Comparison of ENCODE assay signal across 9 cellular contexts in the genomic region with DNA sequence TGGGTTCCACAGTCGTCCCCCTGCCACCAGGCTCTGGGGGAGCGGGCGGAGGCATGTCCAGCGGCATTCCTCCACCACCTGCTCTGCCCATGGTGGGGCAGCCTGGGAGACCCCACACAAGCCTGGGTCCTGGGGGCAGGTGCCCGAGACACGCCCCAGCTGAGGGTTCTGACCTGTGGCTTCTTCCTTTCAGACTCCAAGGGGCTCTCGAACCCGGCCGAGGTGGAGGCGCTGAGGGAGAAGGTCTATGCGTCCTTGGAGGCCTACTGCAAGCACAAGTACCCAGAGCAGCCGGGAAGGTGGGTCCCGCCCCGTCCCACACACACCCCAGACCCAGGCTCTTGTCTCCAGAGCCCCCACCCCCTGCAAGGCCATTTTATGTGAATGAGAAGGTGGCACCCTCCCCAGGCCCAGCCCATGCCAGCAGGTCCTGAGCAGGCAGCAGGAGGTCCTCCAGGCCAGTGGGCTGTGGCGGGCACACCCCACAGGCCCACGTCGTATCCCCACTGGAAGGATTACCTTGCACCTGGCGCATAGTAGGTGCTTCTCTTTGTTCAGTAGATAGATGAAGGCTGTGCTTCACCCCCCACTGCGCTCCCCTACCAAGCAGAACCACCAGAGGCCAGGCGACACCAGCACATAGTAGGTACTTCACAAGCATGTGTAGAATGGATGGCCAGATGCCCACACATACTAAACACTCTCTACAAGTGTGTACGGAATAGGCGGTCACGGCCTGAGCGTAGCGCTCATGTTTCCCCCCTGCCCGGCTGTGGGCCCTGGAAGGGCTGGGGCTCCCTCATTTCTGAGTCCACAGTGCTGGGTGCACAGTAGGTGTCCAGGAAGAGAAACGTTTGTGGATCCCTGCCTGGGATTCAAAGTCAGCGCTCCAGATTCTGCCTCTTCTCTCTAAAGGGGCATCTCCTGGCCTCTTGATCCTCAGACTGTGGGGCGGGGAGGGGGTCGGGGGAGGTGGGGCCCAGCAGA.
DNase-seq lines count a peak whose midpoint lies in the region; ATAC-seq and TF ChIP-seq lines count a peak whose summit lies in the region.
"Had no signal": no experiment of that assay in that cellular context is flagged by ENCODE, and none has a peak within 500 bp of the region (broad histone marks: within the 10 kb centered on the region; RNA-seq: fewer than 3 reads in every experiment).

No MANE protein-coding gene starts in this region.

- ATAC-seq in HG02588 (IDR thresholded peaks at IDR 0.05; ENCODE audit: unreplicated experiment), result no peak
- ATAC-seq in stimulated activated naive B cell treated with anti-CD40 and anti-IgM and Interleukin-4, amounts not matched to agents 10 μg/mL and 1 μg/mL and 100 μg/mL, for 72 hours (replicated peaks), result no peak

- H3K27ac Mint-ChIP-seq in stimulated activated naive B cell treated with anti-CD40 and anti-IgM and Interleukin-4, amounts not matched to agents 10 μg/mL and 1 μg/mL and 100 μg/mL, for 72 hours, result no peak overlapping the region

- H3K9me3 Mint-ChIP-seq in stimulated activated naive B cell treated with anti-CD40 and anti-IgM and Interleukin-4, amounts not matched to agents 10 μg/mL and 1 μg/mL and 100 μg/mL, for 72 hours, result no peaks in the 10 kb centered on the region

- no peaks in the 10 kb centered on the region for H3K36me3 Mint-ChIP-seq in stimulated activated naive B cell treated with anti-CD40 and anti-IgM and Interleukin-4, amounts not matched to agents 10 μg/mL and 1 μg/mL and 100 μg/mL, for 72 hours

- peaks cover 0 to 6% of the 10 kb centered on the region in 2 donors for H3K27me3 Mint-ChIP-seq in stimulated activated naive B cell treated with anti-CD40 and anti-IgM and Interleukin-4, amounts not matched to agents 10 μg/mL and 1 μg/mL and 100 μg/mL, for 72 hours

- peak overlapping the region; percentile 74 for H3K27ac ChIP-seq in C4-2B
- peak overlapping the region; percentile 96 for H3K27ac ChIP-seq in caudate nucleus (ENCODE audit: low read depth, low read length)
- peak overlapping the region; percentile 93 for H3K27ac ChIP-seq in layer of hippocampus (ENCODE audit: low read depth, low read length)

- no peaks in the 10 kb centered on the region for H3K9me3 ChIP-seq in skeletal muscle satellite cell (replicated peaks; ENCODE audit: low read length)
- no peaks in the 10 kb centered on the region for H3K9me3 ChIP-seq in BE2C

- no peak overlapping the region for H3K4me3 ChIP-seq in skeletal muscle satellite cell (ENCODE audit: low read length)
- no peak overlapping the region for H3K4me3 ChIP-seq in BE2C (ENCODE audit: low read depth, low read length)

- H3K27me3 ChIP-seq in layer of hippocampus (ENCODE audit: control insufficient read depth, insufficient read depth, low read length) (no peaks in the 10 kb centered on the region), skeletal muscle satellite cell (ENCODE audit: control insufficient read depth, insufficient read depth, low read length) (no peaks in the 10 kb centered on the region), BE2C (no peaks in the 10 kb centered on the region)

- no peak overlapping the region for H3K4me3 Mint-ChIP-seq in stimulated activated naive B cell treated with anti-CD40 and anti-IgM and Interleukin-4, amounts not matched to agents 10 μg/mL and 1 μg/mL and 100 μg/mL, for 72 hours

- peak overlapping the region; percentile 74 for H3K4me2 ChIP-seq in skeletal muscle satellite cell (ENCODE audit: low read length)

- DNase-seq in caudate nucleus (lab: John Stamatoyannopoulos, UW) (peak in 1 of 61 donors; percentile 65), BE2C (no peak), T-helper 9 cell (no peak)
- no peak for DNase-seq in stimulated activated naive B cell treated with anti-CD40 and anti-IgM and Interleukin-4, amounts not matched to agents 10 μg/mL and 1 μg/mL and 100 μg/mL, for 72 hours
- DNase-seq: NCI-H187 had no signal

- peaks cover 43% of the 10 kb centered on the region for H3K4me1 ChIP-seq in skeletal muscle satellite cell (ENCODE audit: control insufficient read depth, insufficient read depth, low read length)
- peaks cover 30% of the 10 kb centered on the region for H3K4me1 ChIP-seq in BE2C

- H3K4me1 Mint-ChIP-seq in stimulated activated naive B cell treated with anti-CD40 and anti-IgM and Interleukin-4, amounts not matched to agents 10 μg/mL and 1 μg/mL and 100 μg/mL, for 72 hours, result peaks cover 0 to 2% of the 10 kb centered on the region in 2 donors

- H3K36me3 ChIP-seq in skeletal muscle satellite cell (ENCODE audit: insufficient read depth, low read length) (peaks cover 43% of the 10 kb centered on the region), BE2C (peaks cover 18% of the 10 kb centered on the region)

- no peak overlapping the region for H3K9ac ChIP-seq in skeletal muscle satellite cell (ENCODE audit: low read depth, low read length)

- TF ChIP-seq CTCF in C4-2B (conservative IDR thresholded peaks at IDR 0.05), result no peak
- no peak for TF ChIP-seq CTCF in BE2C (IDR thresholded peaks at IDR 0.05; ENCODE audit: low read depth, low read length)
